In the genomic region with DNA sequence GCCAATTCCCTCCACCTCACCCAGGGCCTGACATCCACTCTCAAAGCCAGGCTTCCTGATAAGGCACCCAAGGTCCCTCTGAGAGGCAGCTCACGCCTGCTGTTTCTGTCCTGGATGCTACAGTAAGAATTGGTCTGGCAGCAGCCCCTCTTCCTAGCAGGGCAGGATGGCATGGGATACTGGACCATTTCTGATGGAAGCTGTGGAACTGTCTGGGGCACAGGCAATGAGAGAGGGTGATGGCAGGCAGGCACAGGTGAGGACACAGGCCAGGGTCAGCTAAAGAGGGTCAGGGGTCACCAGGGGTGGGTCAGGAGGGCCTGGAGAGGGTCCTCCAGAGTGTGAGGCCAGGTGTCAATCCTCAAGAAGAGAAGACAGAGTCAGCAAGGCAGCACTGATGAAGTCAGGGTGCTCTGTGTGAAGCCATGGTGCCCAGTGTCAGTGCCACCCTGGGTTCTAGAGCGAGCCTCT, we compare ENCODE assay signal across 30 cellular contexts. TPM values are rescaled to one million over a fixed set of nuclear protein-coding genes. Genes with fewer than 3 reads are reported as not detected.
A peak's percentile ranks its signal among the peaks of the same experiment; 100 is the strongest.
DNase-seq lines count a peak whose midpoint lies in the region; ATAC-seq, FAIRE-seq and TF ChIP-seq lines count a peak whose summit lies in the region.
"Had no signal": no experiment of that assay in that cellular context is flagged by ENCODE, and none has a peak within 500 bp of the region (broad histone marks: within the 10 kb centered on the region; RNA-seq: fewer than 3 reads in every experiment).

No MANE protein-coding gene starts in this region.

- no peak for FAIRE-seq in H1 (lab: Jason Lieb, UNC)
- FAIRE-seq: GM18507, K562 had no signal

- H3K27ac Mint-ChIP-seq in activated naive CD8-positive, alpha-beta T cell treated with anti-CD3 and anti-CD28 coated beads, Interleukin-2, amount 10 ng/mL, durations not matched to agents 7 days and 5 days, result no peak overlapping the region
- no peak overlapping the region for H3K27ac Mint-ChIP-seq in activated naive CD8-positive, alpha-beta T cell treated with anti-CD3 and anti-CD28 coated beads for 36 hours
- H3K27ac Mint-ChIP-seq: activated CD4-positive, alpha-beta T cell treated with anti-CD3 and anti-CD28 coated beads, Interleukin-2, amount 10 ng/mL, durations not matched to agents 24 days and 14 days; GM23338; memory B cell had no signal

- peaks cover 0 to 11% (median 6%) of the 10 kb centered on the region in 4 experiments; a peak in 5 of 7 replicates for H3K4me1 ChIP-seq in H1 (replicated peaks in 1 of 4; ENCODE audit: control insufficient read depth in 3 of 4, insufficient read depth in 4 of 4, low read length in 3 of 4)
- no peaks in the 10 kb centered on the region for H3K4me1 ChIP-seq in uterus
- H3K4me1 ChIP-seq: right atrium auricular region had no signal

- no peak overlapping the region for H3K23ac ChIP-seq in H1 (ENCODE audit: insufficient read length)

- no peak overlapping the region for H4K5ac ChIP-seq in H1 (ENCODE audit: insufficient read length, low read depth, low read length)

- no peak overlapping the region for H3K14ac ChIP-seq in H1 (ENCODE audit: insufficient read length)

- no peaks in the 10 kb centered on the region for H3K79me2 ChIP-seq in H1 (ENCODE audit: control insufficient read depth in 1 of 2, insufficient read depth in 2 of 2, low read length in 2 of 2)

- no peaks in the 10 kb centered on the region for H3K4me1 Mint-ChIP-seq in activated naive CD8-positive, alpha-beta T cell treated with anti-CD3 and anti-CD28 coated beads, Interleukin-2, amount 10 ng/mL, durations not matched to agents 7 days and 5 days
- H3K4me1 Mint-ChIP-seq in activated naive CD8-positive, alpha-beta T cell treated with anti-CD3 and anti-CD28 coated beads for 36 hours, result no peaks in the 10 kb centered on the region
- H3K4me1 Mint-ChIP-seq: activated CD4-positive, alpha-beta T cell treated with anti-CD3 and anti-CD28 coated beads, Interleukin-2, amount 10 ng/mL, durations not matched to agents 24 days and 14 days; memory B cell had no signal

- TF ChIP-seq RAD21 in H1 (IDR thresholded peaks at IDR 0.05 in 1 of 2, conservative IDR thresholded peaks at IDR 0.05 in 1 of 2; ENCODE audit: low read depth in 2 of 2, low read length in 2 of 2), result no peak

- TF ChIP-seq POLR2A in H1 (IDR thresholded peaks at IDR 0.05; ENCODE audit: control extremely low read depth in 1 of 2, low read depth in 2 of 2, low read length in 2 of 2) (no peak), uterus (IDR thresholded peaks at IDR 0.05) (no peak)

- H2BK20ac ChIP-seq in H1 (ENCODE audit: low read length), result 0 out of 2 replicates have a peak overlapping the region, but pooled peaks have one; percentile 48

- H2BK15ac ChIP-seq in H1 (ENCODE audit: low read length), result peak overlapping the region; percentile 81; the same call in 1 of the 2 replicates

- H3K23me2 ChIP-seq in H1 (ENCODE audit: low read depth, low read length), result no peaks in the 10 kb centered on the region

- no peak overlapping the region for H3K9ac ChIP-seq in H1 (replicated peaks in 1 of 4; ENCODE audit: extremely low read depth in 1 of 4, low read depth in 3 of 4, low read length in 3 of 4)

- H3K56ac ChIP-seq in H1 (replicated peaks; ENCODE audit: insufficient read length, low read depth, low read length), result no peak overlapping the region

- WGBS in H1 (ENCODE audit: extremely low coverage in 1 of 2, insufficient coverage in 1 of 2, insufficient read length in 1 of 2, insufficient replicate concordance in 2 of 2, low coverage in 1 of 2, low lambda C conversion rate in 2 of 2, missing lambda C conversion rate in 1 of 2), 2 experiments, result 69% methylated on average over 2 of the region's 2 CpGs; no CpG with 5 or more reads in 1 of the 2 experiments

- H2BK5ac ChIP-seq in H1 (ENCODE audit: low read depth, low read length), result peak overlapping the region; percentile 24; the same call in 1 of the 2 replicates

- no peaks in the 10 kb centered on the region for H3K9me3 Mint-ChIP-seq in activated naive CD8-positive, alpha-beta T cell treated with anti-CD3 and anti-CD28 coated beads, Interleukin-2, amount 10 ng/mL, durations not matched to agents 7 days and 5 days
- H3K9me3 Mint-ChIP-seq in activated naive CD8-positive, alpha-beta T cell treated with anti-CD3 and anti-CD28 coated beads for 36 hours, result no peaks in the 10 kb centered on the region
- H3K9me3 Mint-ChIP-seq: activated CD4-positive, alpha-beta T cell treated with anti-CD3 and anti-CD28 coated beads, Interleukin-2, amount 10 ng/mL, durations not matched to agents 24 days and 14 days; GM23338 had no signal

- H2BK12ac ChIP-seq in H1 (ENCODE audit: low read depth, low read length), result no peak overlapping the region

- no peak overlapping the region for H3K4me3 ChIP-seq in H1 (ENCODE audit: extremely low read depth in 1 of 4, insufficient read depth in 2 of 4, low read depth in 3 of 4, low read length in 4 of 4)
- H3K4me3 ChIP-seq in uterus, result no peak overlapping the region
- H3K4me3 ChIP-seq: GM23338, K562, MG63, right atrium auricular region had no signal

- no peak overlapping the region for H2BK120ac ChIP-seq in H1 (replicated peaks; ENCODE audit: low read depth, low read length)

- H3K4me3 Mint-ChIP-seq in activated naive CD8-positive, alpha-beta T cell treated with anti-CD3 and anti-CD28 coated beads, Interleukin-2, amount 10 ng/mL, durations not matched to agents 7 days and 5 days, result no peak overlapping the region
- H3K4me3 Mint-ChIP-seq in activated naive CD8-positive, alpha-beta T cell treated with anti-CD3 and anti-CD28 coated beads for 36 hours, result no peak overlapping the region
- H3K4me3 Mint-ChIP-seq: activated CD4-positive, alpha-beta T cell treated with anti-CD3 and anti-CD28 coated beads, Interleukin-2, amount 10 ng/mL, durations not matched to agents 24 days and 14 days; GM23338; memory B cell had no signal

- H3K27ac ChIP-seq in H1 (ENCODE audit: low read depth, low read length) (no peak overlapping the region), uterus (no peak overlapping the region)
- H3K27ac ChIP-seq: right atrium auricular region had no signal

- no peaks in the 10 kb centered on the region for H3K36me3 Mint-ChIP-seq in activated naive CD8-positive, alpha-beta T cell treated with anti-CD3 and anti-CD28 coated beads, Interleukin-2, amount 10 ng/mL, durations not matched to agents 7 days and 5 days
- H3K36me3 Mint-ChIP-seq in activated naive CD8-positive, alpha-beta T cell treated with anti-CD3 and anti-CD28 coated beads for 36 hours, result no peaks in the 10 kb centered on the region
- H3K36me3 Mint-ChIP-seq: memory B cell had no signal

- TF ChIP-seq EP300 in H1 (IDR thresholded peaks at IDR 0.05; ENCODE audit: borderline replicate concordance in 1 of 2, low read depth in 2 of 2, low read length in 2 of 2), result no peak

- peaks cover 8% of the 10 kb centered on the region for H3K27me3 Mint-ChIP-seq in activated naive CD8-positive, alpha-beta T cell treated with anti-CD3 and anti-CD28 coated beads, Interleukin-2, amount 10 ng/mL, durations not matched to agents 7 days and 5 days
- H3K27me3 Mint-ChIP-seq in activated naive CD8-positive, alpha-beta T cell treated with anti-CD3 and anti-CD28 coated beads for 36 hours, result no peaks in the 10 kb centered on the region

- ATAC-seq in activated naive CD8-positive, alpha-beta T cell treated with anti-CD3 and anti-CD28 coated beads, Interleukin-2, amount 10 ng/mL, durations not matched to agents 7 days and 5 days (ENCODE audit: low read depth), result no peak
- ATAC-seq in GM19328 (IDR thresholded peaks at IDR 0.05; ENCODE audit: unreplicated experiment), result no peak
- no peak for ATAC-seq in GM19035 (IDR thresholded peaks at IDR 0.05; ENCODE audit: unreplicated experiment)
- ATAC-seq: GM23338, K562, SK-N-SH treated with all-trans-retinoic acid at 6 μM for 48 hours had no signal

- TF ChIP-seq CTCF in H1 (IDR thresholded peaks at IDR 0.05; ENCODE audit: control extremely low read depth in 1 of 3, insufficient read depth in 1 of 3, low read depth in 1 of 3, low read length in 3 of 3) (no peak), uterus (IDR thresholded peaks at IDR 0.05) (no peak)

- no peak overlapping the region for H3K18ac ChIP-seq in H1 (ENCODE audit: extremely low read depth, low read length)

- peak; percentile 8 for DNase-seq in activated naive CD8-positive, alpha-beta T cell treated with anti-CD3 and anti-CD28 coated beads, Interleukin-2, amount 10 ng/mL, durations not matched to agents 7 days and 5 days
- no peak for DNase-seq in activated naive CD8-positive, alpha-beta T cell treated with anti-CD3 and anti-CD28 coated beads for 36 hours
- peak in 1 of 2 experiments; percentile 37 for DNase-seq in H1 (ENCODE audit: low read depth in 1 of 2, low spot score in 2 of 2)
- peak; percentile 66 for DNase-seq in posterior vena cava (ENCODE audit: low spot score)
- peak; percentile 3 to 5 for DNase-seq in uterus
- no peak for DNase-seq in NCI-H345 treated with DMSO at 0.1 percent for 48 hours (lab: John Stamatoyannopoulos, UW; ENCODE audit: unreplicated experiment)
- DNase-seq: ACHN; activated CD4-positive, alpha-beta T cell treated with anti-CD3 and anti-CD28 coated beads, Interleukin-2, amount 10 ng/mL, durations not matched to agents 24 days and 14 days; activated naive CD4-positive, alpha-beta T cell; amniotic stem cell; central memory CD4-positive, alpha-beta T cell; DMS53; GDM1; NCI-H2029 treated with DMSO at 0.1 percent for 48 hours; NCI-H226; NCI-H774; OCI-M1; T-helper 2 cell had no signal

- H3K4me2 ChIP-seq in H1 (ENCODE audit: insufficient read depth in 1 of 2, low read depth in 2 of 2, low read length in 2 of 2), result no peak overlapping the region
- H3K4me2 ChIP-seq: GM23338 had no signal

- H3K4ac ChIP-seq in H1 (replicated peaks; ENCODE audit: insufficient read length, low read depth, low read length), result no peak overlapping the region

- H4K20me1 ChIP-seq in H1 (replicated peaks in 1 of 2; ENCODE audit: control insufficient read depth in 1 of 2, insufficient read depth in 2 of 2, low read length in 2 of 2), result no peaks in the 10 kb centered on the region

- no peaks in the 10 kb centered on the region for H3K79me1 ChIP-seq in H1 (ENCODE audit: low read depth, low read length)

- H2AFZ ChIP-seq in H1 (ENCODE audit: low read length), result no peak overlapping the region
- H2AFZ ChIP-seq: GM23338 had no signal

- no peaks in the 10 kb centered on the region for H3K27me3 ChIP-seq in H1 (replicated peaks in 1 of 4; ENCODE audit: control insufficient read depth in 3 of 4, extremely low read depth in 1 of 4, insufficient read depth in 3 of 4, low read length in 3 of 4)
- no peaks in the 10 kb centered on the region for H3K27me3 ChIP-seq in uterus
- H3K27me3 ChIP-seq: MG63, right atrium auricular region had no signal

- no peaks in the 10 kb centered on the region for H3K36me3 ChIP-seq in H1 (ENCODE audit: control insufficient read depth in 2 of 4, insufficient read depth in 4 of 4, low read length in 3 of 4)
- no peaks in the 10 kb centered on the region for H3K36me3 ChIP-seq in uterus
- H3K36me3 ChIP-seq: MG63, right atrium auricular region had no signal

- H2AK5ac ChIP-seq in H1 (ENCODE audit: low read depth, low read length), result no peak overlapping the region

- peak overlapping the region; percentile 73 for H4K91ac ChIP-seq in H1 (replicated peaks; ENCODE audit: insufficient read length, low read length)

- POLR2A ChIA-PET in activated naive CD8-positive, alpha-beta T cell treated with anti-CD3 and anti-CD28 coated beads, Interleukin-2, amount 10 ng/mL, durations not matched to agents 7 days and 5 days (lab: Charles Lee), result no interaction called here
- POLR2A ChIA-PET in H1 (lab: Charles Lee; ENCODE audit: partially characterized antibody), result interaction anchor here (1.6 kb wide), 1 partner anchor 7 kb away, joined by 4 read pairs; no protein-coding TSS in a partner anchor

- intact Hi-C loops in posterior vena cava (cut with DNase I), result no loop called here
- intact Hi-C loops in uterus (cut with DNase I; ENCODE audit: low total_unique reads), result no loop called here

- CTCF ChIA-PET in H1 (lab: Charles Lee; ENCODE audit: partially characterized antibody), result interaction anchor here (0.6 to 4.5 kb wide), 6 partner anchors 8 to 480 kb away, joined by 3 to 30 read pairs (median 4); no protein-coding TSS in a partner anchor

- no peaks in the 10 kb centered on the region for H3K9me3 ChIP-seq in H1 (ENCODE audit: insufficient read depth in 2 of 2, low read depth in 1 of 2, low read length in 1 of 2)
- H3K9me3 ChIP-seq in uterus, result no peaks in the 10 kb centered on the region
- H3K9me3 ChIP-seq: MG63, right atrium auricular region had no signal

- H4K8ac ChIP-seq in H1 (ENCODE audit: extremely low read depth, insufficient read depth, low read length), result no peak overlapping the region

RNA-seq across cellular contexts. Expression of gene SLC41A3, which starts 41.9 kb away (rescaled TPM):
- total RNA-seq in activated naive CD8-positive, alpha-beta T cell treated with anti-CD3 and anti-CD28 coated beads, Interleukin-2, amount 10 ng/mL, durations not matched to agents 7 days and 5 days, result 10 to 100 TPM; 32.2 to 32.4 TPM
- total RNA-seq in activated naive CD8-positive, alpha-beta T cell treated with anti-CD3 and anti-CD28 coated beads for 36 hours, result 10 to 100 TPM; 26.6 to 30.7 TPM
- total RNA-seq in H1 (2021; fragmentation: NEBNext Ultra II Directional; extraction: Animal tissue kit (Norgen Biotek cat#: 25700)), result 22.7 and 30.2 TPM in 2 replicates
- polyA plus RNA-seq in H1 (2011; rRNA removed), result 56.4 and 70.1 TPM in 2 replicates
- 57.6 TPM for polyA plus RNA-seq in H1 (2011; cell fraction: cytosol; rRNA removed)
- polyA plus RNA-seq in H1 (2011; cell fraction: nucleus; rRNA removed), result 94.1 TPM
- polyA plus RNA-seq in H1 (2012, experiment 1 of 2), result 22.8 to 34.2 TPM (median 32.2 TPM) in 4 replicates
- 36.8 TPM for polyA plus RNA-seq in H1 (2012, experiment 2 of 2)
- 38.6 TPM for polyA plus RNA-seq in H1 (2013, experiment 1 of 2)
- polyA plus RNA-seq in H1 (2013, experiment 2 of 2), result 42.0 TPM
- polyA minus RNA-seq in H1 (2011; rRNA and poly(A)+ RNA removed), result 48.7 and 58.0 TPM in 2 replicates
- 28.3 TPM for polyA minus RNA-seq in H1 (2011; cell fraction: cytosol; rRNA and poly(A)+ RNA removed)
- 44.6 TPM for polyA minus RNA-seq in H1 (2011; cell fraction: nucleus; rRNA and poly(A)+ RNA removed)
- total RNA-seq in posterior vena cava, result 10 to 100 TPM; 44.7 to 49.0 TPM
- total RNA-seq in uterus, result 10 to 100 TPM; 65.9 to 94.9 (median 77.4) TPM

RNA-seq across cellular contexts. Expression of gene ALDH1L1, which starts 54.6 kb away (rescaled TPM):
- not detected for total RNA-seq in activated naive CD8-positive, alpha-beta T cell treated with anti-CD3 and anti-CD28 coated beads, Interleukin-2, amount 10 ng/mL, durations not matched to agents 7 days and 5 days
- total RNA-seq in activated naive CD8-positive, alpha-beta T cell treated with anti-CD3 and anti-CD28 coated beads for 36 hours, result not detected
- total RNA-seq in H1 (2021; fragmentation: NEBNext Ultra II Directional; extraction: Animal tissue kit (Norgen Biotek cat#: 25700)), result 1.6 TPM in 2 replicates
- 0.98 and 1.6 TPM in 2 replicates for polyA plus RNA-seq in H1 (2011; rRNA removed)
- 1.5 TPM for polyA plus RNA-seq in H1 (2011; cell fraction: cytosol; rRNA removed)
- 3.1 TPM for polyA plus RNA-seq in H1 (2011; cell fraction: nucleus; rRNA removed)
- polyA plus RNA-seq in H1 (2012, experiment 1 of 2), result 1.1 to 1.9 TPM (median 1.5 TPM) in 4 replicates
- polyA plus RNA-seq in H1 (2012, experiment 2 of 2), result 0.80 TPM
- polyA plus RNA-seq in H1 (2013, experiment 1 of 2), result 0.49 TPM
- 0.83 TPM for polyA plus RNA-seq in H1 (2013, experiment 2 of 2)
- 1.7 and 2.2 TPM in 2 replicates for polyA minus RNA-seq in H1 (2011; rRNA and poly(A)+ RNA removed)
- 0.81 TPM for polyA minus RNA-seq in H1 (2011; cell fraction: cytosol; rRNA and poly(A)+ RNA removed)
- 5.3 TPM for polyA minus RNA-seq in H1 (2011; cell fraction: nucleus; rRNA and poly(A)+ RNA removed)
- total RNA-seq in posterior vena cava (10 to 100 TPM in 1 of 2 donors, 1 to 10 TPM in 1; 5.6 to 12.4 TPM), uterus (10 to 100 TPM in 2 of 4 donors, 1 to 10 TPM in 2; 2.1 to 27.3 (median 8.4) TPM)
- total RNA-seq: activated CD4-positive, alpha-beta T cell treated with anti-CD3 and anti-CD28 coated beads, Interleukin-2, amount 10 ng/mL, durations not matched to agents 24 days and 14 days; dermis microvascular lymphatic vessel endothelial cell; glomerular endothelial cell; myocyte had no signal

Comparison
In these comparisons a context has a peak if more than half of its experiments do, and no peak if none do; other contexts are left out.
1. DNase-seq: peak in activated naive CD8-positive, alpha-beta T cell treated with anti-CD3 and anti-CD28 coated beads, Interleukin-2, amount 10 ng/mL, durations not matched to agents 7 days and 5 days (single experiment), posterior vena cava (single experiment) and uterus (2 of 2); none in activated naive CD8-positive, alpha-beta T cell treated with anti-CD3 and anti-CD28 coated beads for 36 hours (single experiment) and NCI-H345 treated with DMSO at 0.1 percent for 48 hours (single experiment).